ENCODE assay signal across 6 cellular contexts in genomic region chr5:13215370-13215769, GRCh38.
"Had no signal": no experiment of that assay in that cellular context is flagged by ENCODE, and none has a peak within 500 bp of the region (broad histone marks: within the 10 kb centered on the region; RNA-seq: fewer than 3 reads in every experiment).

No MANE protein-coding gene starts in this region.

- H3K4me3 ChIP-seq: K562 had no signal

- H3K27ac Mint-ChIP-seq: IgD-negative memory B cell had no signal

- DNase-seq: IMR-90, KBM-7 had no signal

- FAIRE-seq: HepG2, K562 had no signal

- H3K27me3 Mint-ChIP-seq: IgD-negative memory B cell had no signal

- H3K4me1 Mint-ChIP-seq: IgD-negative memory B cell had no signal

- H3K36me3 Mint-ChIP-seq: IgD-negative memory B cell had no signal

- ATAC-seq: HepG2, K562 had no signal

- H3K27ac ChIP-seq: HL-60 had no signal

- H3K4me3 Mint-ChIP-seq: IgD-negative memory B cell had no signal
